In the genomic region with DNA sequence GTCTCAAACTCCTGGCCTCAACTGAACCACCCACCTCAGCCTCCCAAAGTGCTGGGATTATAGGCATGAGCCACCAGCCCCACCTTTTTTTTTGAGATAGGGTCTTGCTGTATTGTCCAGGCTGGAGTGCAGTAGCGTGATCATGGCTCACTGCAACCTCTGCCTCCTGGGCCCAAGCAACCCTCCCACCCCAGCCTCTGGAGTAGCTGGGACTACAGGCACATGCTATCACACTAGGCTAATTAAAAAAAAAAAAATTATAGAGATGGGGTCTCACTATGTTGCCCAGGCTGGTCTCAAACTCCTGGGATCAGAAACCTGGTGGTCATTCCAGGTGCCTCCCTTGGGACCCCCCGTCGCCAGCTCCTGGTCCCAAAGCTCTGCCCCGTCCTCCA, we compare ENCODE assay signal across 1 cellular context.
A peak's percentile ranks its signal among the peaks of the same experiment; 100 is the strongest.
TF ChIP-seq lines count a peak whose summit lies in the region.

No MANE protein-coding gene starts in this region.

TF ChIP-seq in HepG2, 621 proteins besides CTCF, POLR2A, EP300 and RAD21:
- TF ChIP-seq, protein P1, sequence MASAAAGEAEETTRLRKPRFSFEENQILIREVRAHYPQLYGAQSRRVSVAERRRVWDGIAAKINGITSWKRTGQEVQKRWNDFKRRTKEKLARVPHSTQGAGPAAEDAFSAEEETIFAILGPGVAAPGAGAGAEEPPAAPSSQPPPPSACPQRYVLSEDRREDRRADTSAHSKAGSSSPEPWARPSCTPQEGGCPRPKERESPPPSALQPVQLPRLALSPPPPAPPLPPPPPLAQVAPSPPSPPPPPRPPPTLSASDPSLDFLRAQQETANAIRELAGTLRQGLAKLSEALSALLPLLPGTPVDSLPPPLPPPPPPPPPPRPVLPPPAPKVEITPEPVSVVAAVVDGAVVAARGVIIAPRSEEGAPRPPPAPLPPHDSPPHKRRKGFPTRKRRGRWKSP (CRISPR knock-in tag; IDR thresholded peaks at IDR 0.05), result no peak
- TF ChIP-seq BHLHE40 (IDR thresholded peaks at IDR 0.05; ENCODE audit: low read length) (no peak), ZSCAN29 (CRISPR knock-in tag; conservative IDR thresholded peaks at IDR 0.05) (no peak), CEBPG (CRISPR knock-in tag; IDR thresholded peaks at IDR 0.05) (no peak), ZNF121 (CRISPR knock-in tag; IDR thresholded peaks at IDR 0.05) (peak; percentile 85)
